Comparison of ENCODE assay signal across 11 cellular contexts in the genomic region with DNA sequence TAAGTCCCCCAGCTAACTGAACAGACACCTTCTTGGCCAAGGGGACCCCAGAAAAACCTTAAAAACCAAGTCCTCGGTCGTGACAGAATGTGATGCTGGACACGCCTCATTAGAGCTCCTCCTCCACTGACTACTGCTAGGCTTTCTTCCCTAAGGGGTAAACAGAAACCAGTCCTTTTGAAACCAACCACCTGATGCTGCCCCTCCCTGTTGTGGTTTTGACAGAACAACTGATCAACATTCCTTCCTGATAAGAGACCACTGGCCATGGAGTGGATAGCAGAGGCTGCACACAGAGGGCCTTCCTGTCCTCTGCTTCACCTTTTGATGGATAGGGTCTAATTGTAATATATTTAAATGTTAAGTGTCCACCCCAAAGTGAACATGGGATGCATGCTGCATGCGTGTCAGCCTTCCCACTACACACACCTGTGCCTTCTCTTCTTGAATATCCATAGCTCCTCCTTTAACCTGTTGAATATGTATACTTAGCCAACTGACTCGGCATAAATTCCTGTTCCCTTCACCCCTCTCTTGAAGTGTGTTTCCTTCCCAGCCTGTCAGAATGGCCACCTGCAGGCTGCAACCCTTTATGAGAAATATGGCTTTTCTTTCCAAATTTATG. TPM values are rescaled to one million over a fixed set of nuclear protein-coding genes. Genes with fewer than 3 reads are reported as not detected.
DNase-seq lines count a peak whose midpoint lies in the region; ATAC-seq and TF ChIP-seq lines count a peak whose summit lies in the region.
"Had no signal": no experiment of that assay in that cellular context is flagged by ENCODE, and none has a peak within 500 bp of the region (broad histone marks: within the 10 kb centered on the region; RNA-seq: fewer than 3 reads in every experiment).

No MANE protein-coding gene starts in this region.

- no peaks in the 10 kb centered on the region for H3K9me3 ChIP-seq in uterus

- no peak for TF ChIP-seq POLR2A in uterus (IDR thresholded peaks at IDR 0.05)

- DNase-seq in NCI-H69 (lab: John Stamatoyannopoulos, UW): peak; percentile 76
- peak in 1 of 2 donors; percentile 5 for DNase-seq in memory B cell (ENCODE audit: low spot score in 2 of 2)
- no peak for DNase-seq in medulla oblongata (ENCODE audit: extremely low spot score)
- DNase-seq in GM20000 (ENCODE audit: low spot score): no peak
- no peak for DNase-seq in NCI-H1694 treated with DMSO at 0.1 percent for 48 hours (lab: John Stamatoyannopoulos, UW)
- no peak for DNase-seq in uterus
- DNase-seq: activated CD4-positive, CD25-positive, alpha-beta regulatory T cell treated with anti-CD3 and anti-CD28 coated beads, Interleukin-2, amount 50 U/mL, for 72 hours had no signal

- no peaks in the 10 kb centered on the region for H3K36me3 ChIP-seq in uterus

- no peak for TF ChIP-seq CTCF in GM20000 (IDR thresholded peaks at IDR 0.05; ENCODE audit: extremely low read depth, missing control alignments)
- TF ChIP-seq CTCF in uterus (IDR thresholded peaks at IDR 0.05): no peak

- H3K36me3 Mint-ChIP-seq in memory B cell: no peaks in the 10 kb centered on the region

- no peak overlapping the region for H3K27ac ChIP-seq in uterus

- ATAC-seq in GM18909 (IDR thresholded peaks at IDR 0.05; ENCODE audit: poor library complexity, unreplicated experiment) (peak; percentile 69), HG02759 (IDR thresholded peaks at IDR 0.05; ENCODE audit: unreplicated experiment) (peak; percentile 47), memory B cell (ENCODE audit: low read depth) (peak; percentile 81)
- ATAC-seq: left lobe of liver had no signal

- H3K4me3 ChIP-seq in uterus: no peak overlapping the region

- H3K4me1 Mint-ChIP-seq in memory B cell: peaks cover 25% of the 10 kb centered on the region

- H3K4me1 ChIP-seq in uterus: no peaks in the 10 kb centered on the region

- no peaks in the 10 kb centered on the region for H3K27me3 Mint-ChIP-seq in memory B cell

- intact Hi-C loops in uterus (cut with DNase I; ENCODE audit: low total_unique reads): no loop called here

- H3K27me3 ChIP-seq in uterus: no peaks in the 10 kb centered on the region

- peak overlapping the region; percentile 31 for H3K27ac Mint-ChIP-seq in memory B cell
- H3K27ac Mint-ChIP-seq: dendritic cell treated with granulocyte-macrophage colony-stimulating factor and Interleukin-4, amounts not matched to agents 40 ng/mL and 50 ng/mL, for 4 days had no signal

- H3K9me3 Mint-ChIP-seq in memory B cell: no peaks in the 10 kb centered on the region
- H3K9me3 Mint-ChIP-seq: dendritic cell treated with granulocyte-macrophage colony-stimulating factor and Interleukin-4, amounts not matched to agents 40 ng/mL and 50 ng/mL, for 4 days had no signal

- H3K4me3 Mint-ChIP-seq in memory B cell: peak overlapping the region; percentile 70
- H3K4me3 Mint-ChIP-seq: dendritic cell treated with granulocyte-macrophage colony-stimulating factor and Interleukin-4, amounts not matched to agents 40 ng/mL and 50 ng/mL, for 4 days had no signal

RNA-seq across cellular contexts. Expression of a gene that starts 27.9 kb away (rescaled TPM):
- total RNA-seq in uterus: 1 to 10 TPM; 1.5 to 10.0 (median 2.4) TPM
